18 cellular contexts compared by ENCODE assay signal in the genomic region with DNA sequence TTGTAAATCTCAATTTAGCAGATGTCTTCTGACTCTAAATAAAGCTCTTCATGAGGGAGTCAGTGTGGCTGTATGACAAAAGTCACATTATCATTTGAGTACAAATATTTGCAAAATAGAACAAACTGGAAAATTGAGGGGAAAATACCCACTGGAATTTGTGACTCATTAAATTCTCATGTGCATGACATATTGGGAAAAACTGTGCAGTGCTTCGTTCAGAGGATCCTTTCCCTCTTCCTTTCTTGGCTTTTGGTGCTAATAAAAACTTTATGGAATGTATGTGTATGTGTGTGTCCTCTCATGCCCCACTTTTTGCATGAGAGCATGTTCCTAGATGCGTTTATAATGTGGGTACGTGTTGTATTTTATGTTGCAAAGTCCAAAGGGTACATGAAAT.
A peak's percentile ranks its signal among the peaks of the same experiment; 100 is the strongest.
DNase-seq lines count a peak whose midpoint lies in the region; ATAC-seq and TF ChIP-seq lines count a peak whose summit lies in the region.
"Had no signal": no experiment of that assay in that cellular context is flagged by ENCODE, and none has a peak within 500 bp of the region (broad histone marks: within the 10 kb centered on the region; RNA-seq: fewer than 3 reads in every experiment).

No MANE protein-coding gene starts in this region.

- no peak for TF ChIP-seq CTCF in retinal pigment epithelial cell (conservative IDR thresholded peaks at IDR 0.05; ENCODE audit: low read depth, low read length)

- peak; percentile 92 for DNase-seq in EH (ENCODE audit: low read depth)
- DNase-seq in RPMI7951 (ENCODE audit: low read depth) = peak; percentile 18
- peak; percentile 75 for DNase-seq in fibroblast of gingiva (ENCODE audit: low read depth)
- peak; percentile 28 for DNase-seq in retinal pigment epithelial cell (ENCODE audit: low read depth)
- no peak for DNase-seq in GDM1 (lab: John Stamatoyannopoulos, UW)
- DNase-seq in iPS-NIHi11 (ENCODE audit: low spot score) = no peak
- DNase-seq: activated CD4-positive, alpha-beta memory T cell treated with anti-CD3 and anti-CD28 coated beads, Interleukin-2, amount 10 ng/mL, durations not matched to agents 7 days and 5 days; activated naive CD8-positive, alpha-beta T cell treated with anti-CD3 and anti-CD28 coated beads, Interleukin-2, amount 50 U/mL, for 24 hours; colonic mucosa; erythroblast; left lung; NCI-H187; NCI-H524; stimulated activated CD4-positive, alpha-beta T cell treated with anti-CD3 and anti-CD28 coated beads, Interleukin-12 subunit alpha, Interleukin-12 subunit beta, amount 100 ng/mL, for 4 hours had no signal

- ATAC-seq in HG03460 (IDR thresholded peaks at IDR 0.05; ENCODE audit: unreplicated experiment) (no peak), HG02623 (IDR thresholded peaks at IDR 0.05; ENCODE audit: unreplicated experiment) (no peak)
- ATAC-seq: activated naive CD8-positive, alpha-beta T cell treated with anti-CD3 and anti-CD28 coated beads, Interleukin-2, amount 50 U/mL, for 24 hours; SK-N-SH treated with all-trans-retinoic acid at 6 μM for 48 hours had no signal

- H3K4me3 ChIP-seq in retinal pigment epithelial cell (ENCODE audit: low read length) = no peak overlapping the region
- H3K4me3 ChIP-seq: BLaER1 treated with 17β-estradiol and CSF1 and Interleukin-3, amounts not matched to agents 10 nM and 100 nM; colonic mucosa; left lung had no signal

Comparison
In these comparisons a context has a peak if more than half of its experiments do, and no peak if none do; other contexts are left out.
1. DNase-seq: peak in EH (single experiment), RPMI7951 (single experiment), fibroblast of gingiva (single experiment) and retinal pigment epithelial cell (single experiment); none in GDM1 (single experiment) and iPS-NIHi11 (single experiment).